In the genomic region with DNA sequence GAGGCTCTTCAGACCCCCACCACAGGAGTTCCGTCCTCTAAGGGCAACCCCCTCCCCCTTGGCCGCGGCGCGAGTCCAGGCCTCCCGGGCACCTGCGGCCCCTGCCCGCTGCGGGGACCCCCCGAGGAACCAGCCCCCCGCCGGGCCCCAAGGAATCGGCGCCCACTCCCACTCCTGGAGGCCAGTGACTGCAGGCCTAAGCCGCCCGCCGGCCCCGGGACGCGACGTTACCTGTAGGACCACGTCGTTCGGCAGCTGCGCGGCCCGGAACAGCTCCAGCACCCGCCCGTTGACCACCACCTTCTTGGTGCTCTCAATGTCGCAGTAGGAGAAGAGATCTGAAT, we compare ENCODE assay signal across 8 cellular contexts. TPM values are rescaled to one million over a fixed set of nuclear protein-coding genes. Genes with fewer than 3 reads are reported as not detected.
DNase-seq lines count a peak whose midpoint lies in the region; ATAC-seq, FAIRE-seq and TF ChIP-seq lines count a peak whose summit lies in the region.

No MANE protein-coding gene starts in this region.

- H3K4me1 ChIP-seq in A673 (ENCODE audit: insufficient read depth, low read length, poor library complexity, severe bottlenecking) = peaks cover 13% of the 10 kb centered on the region
- H3K4me1 ChIP-seq in GM23248 (ENCODE audit: insufficient read depth) = peaks cover 24% of the 10 kb centered on the region
- H3K4me1 ChIP-seq in right atrium auricular region = peaks cover 0 to 46% of the 10 kb centered on the region in 2 donors

- in situ Hi-C loops in GM23248 (cut with MboI) = loop anchor here (10.0 kb wide), 1 partner anchor 172 kb away; no protein-coding TSS in a partner anchor

- no peaks in the 10 kb centered on the region for H3F3A ChIP-seq in GM23248 (ENCODE audit: insufficient read depth)

- H3K9me2 ChIP-seq in GM23248 (ENCODE audit: insufficient read depth) = no peaks in the 10 kb centered on the region

- no peaks in the 10 kb centered on the region for H3K9me3 Mint-ChIP-seq in activated CD4-positive, alpha-beta memory T cell treated with anti-CD3 and anti-CD28 coated beads, Interleukin-2, amount 10 ng/mL, durations not matched to agents 7 days and 5 days

- BruUV-seq in A673 (replicated peaks; lab: Mats Ljungman, UMichigan) = no TSS peak

- CTCF ChIA-PET in A673 (lab: Charles Lee) = no interaction called here
- CTCF ChIA-PET in activated CD4-positive, alpha-beta memory T cell treated with anti-CD3 and anti-CD28 coated beads, Interleukin-2, amount 10 ng/mL, durations not matched to agents 7 days and 5 days (lab: Charles Lee) = interaction anchor here (0.8 to 1.7 kb wide), 3 partner anchors 10 to 169 kb away, joined by 3 to 6 read pairs (median 4); no protein-coding TSS in a partner anchor

- ATAC-seq in GM21576 (IDR thresholded peaks at IDR 0.05; ENCODE audit: unreplicated experiment) = no peak

- H3K9me3 ChIP-seq in A673 (ENCODE audit: low read depth, low read length, poor library complexity, severe bottlenecking) (no peaks in the 10 kb centered on the region), GM23248 (ENCODE audit: low read depth) (no peaks in the 10 kb centered on the region), right atrium auricular region (no peaks in the 10 kb centered on the region)

- TF ChIP-seq POLR2A in H54 (IDR thresholded peaks at IDR 0.05; ENCODE audit: low read depth, low read length) = no peak

- peaks cover 7% of the 10 kb centered on the region for H3K4me1 Mint-ChIP-seq in activated CD4-positive, alpha-beta memory T cell treated with anti-CD3 and anti-CD28 coated beads, Interleukin-2, amount 10 ng/mL, durations not matched to agents 7 days and 5 days

- H3K27ac ChIP-seq in A673 (ENCODE audit: low read depth, low read length, poor library complexity, severe bottlenecking) (peak overlapping the region; percentile 91), GM23248 (peak overlapping the region; percentile 63), right atrium auricular region (peak overlapping the region; percentile 87 to 94), skin epidermis (peak overlapping the region; percentile 85 to 98 (median 97))

- FAIRE-seq in H54 (lab: Jason Lieb, UNC) = no peak

- H3K36me3 ChIP-seq in A673 (ENCODE audit: insufficient read depth, low read length, poor library complexity, severe bottlenecking) (no peaks in the 10 kb centered on the region), GM23248 (ENCODE audit: low read depth) (no peaks in the 10 kb centered on the region), right atrium auricular region (no peaks in the 10 kb centered on the region)

- TF ChIP-seq CTCF in A673 (conservative IDR thresholded peaks at IDR 0.05; ENCODE audit: low read depth, low read length) (no peak), right atrium auricular region (IDR thresholded peaks at IDR 0.05) (no peak)

- H3K79me2 ChIP-seq in GM23248 (ENCODE audit: insufficient read depth) = peaks cover 53% of the 10 kb centered on the region

- H3K4me2 ChIP-seq in GM23248 (ENCODE audit: unreplicated experiment) = peak overlapping the region; percentile 80

- no peaks in the 10 kb centered on the region for H3K27me3 ChIP-seq in A673 (replicated peaks; ENCODE audit: insufficient read depth, low read depth, low read length, poor library complexity)
- no peaks in the 10 kb centered on the region for H3K27me3 ChIP-seq in GM23248 (replicated peaks; ENCODE audit: insufficient read depth)
- H3K27me3 ChIP-seq in right atrium auricular region = no peaks in the 10 kb centered on the region

- WGBS in GM23248 (ENCODE audit: low coverage in 1 of 2, low lambda C conversion rate in 2 of 2, missing lambda C conversion rate in 2 of 2), 2 experiments = 0 to 4% methylated on average over 26 to 28 of the region's 30 CpGs

- DNase-seq in A673 (ENCODE audit: low spot score) (no peak), GM23248 (no peak), right atrium auricular region (ENCODE audit: low spot score) (no peak), H54 (ENCODE audit: insufficient read length, low spot score) (no peak)
- DNase-seq in activated CD4-positive, alpha-beta memory T cell treated with anti-CD3 and anti-CD28 coated beads, Interleukin-2, amount 10 ng/mL, durations not matched to agents 7 days and 5 days = no peak
- DNase-seq in stimulated activated CD4-positive, alpha-beta T cell treated with anti-CD3 and anti-CD28 coated beads, Interleukin-4, amount 100 ng/mL, for 4 hours = no peak

- intact Hi-C loops in A673 (cut with micrococcal nuclease; ENCODE audit: unreplicated experiment) = loop anchor here (10.0 kb wide), 1 partner anchor 378 kb away; no protein-coding TSS in a partner anchor

- no peaks in the 10 kb centered on the region for H3K27me3 Mint-ChIP-seq in activated CD4-positive, alpha-beta memory T cell treated with anti-CD3 and anti-CD28 coated beads, Interleukin-2, amount 10 ng/mL, durations not matched to agents 7 days and 5 days

- peak overlapping the region; percentile 72 for H3K4me3 ChIP-seq in A673 (ENCODE audit: low read depth, low read length, poor library complexity, severe bottlenecking)
- H3K4me3 ChIP-seq in GM23248 = peak overlapping the region; percentile 81
- peak overlapping the region; percentile 71 to 87 for H3K4me3 ChIP-seq in right atrium auricular region
- peak overlapping the region; percentile 65 to 94 (median 85) for H3K4me3 ChIP-seq in skin epidermis

- peak overlapping the region; percentile 82 for H3K4me3 Mint-ChIP-seq in activated CD4-positive, alpha-beta memory T cell treated with anti-CD3 and anti-CD28 coated beads, Interleukin-2, amount 10 ng/mL, durations not matched to agents 7 days and 5 days

- H4K20me1 ChIP-seq in GM23248 (ENCODE audit: insufficient read depth) = 0 out of 2 replicates have a peak, but pooled peaks cover 4% of the 10 kb centered on the region

- H3K9ac ChIP-seq in GM23248 = peak overlapping the region; percentile 89

- H2AFZ ChIP-seq in GM23248 = peak overlapping the region; percentile 97

- POLR2A ChIA-PET in A673 (lab: Charles Lee; ENCODE audit: low non-redundant PET) = interaction anchor here (0.6 kb wide), 1 partner anchor 171 kb away, joined by 4 read pairs; no protein-coding TSS in a partner anchor
- POLR2A ChIA-PET in activated CD4-positive, alpha-beta memory T cell treated with anti-CD3 and anti-CD28 coated beads, Interleukin-2, amount 10 ng/mL, durations not matched to agents 7 days and 5 days (lab: Charles Lee) = interaction anchor here (0.8 to 3.6 kb wide), 20 partner anchors 11 to 544 kb away, joined by 3 to 24 read pairs (median 4); a partner anchor contains a TSS

- peak overlapping the region; percentile 69 for H3K27ac Mint-ChIP-seq in activated CD4-positive, alpha-beta memory T cell treated with anti-CD3 and anti-CD28 coated beads, Interleukin-2, amount 10 ng/mL, durations not matched to agents 7 days and 5 days

- H3K36me3 Mint-ChIP-seq in activated CD4-positive, alpha-beta memory T cell treated with anti-CD3 and anti-CD28 coated beads, Interleukin-2, amount 10 ng/mL, durations not matched to agents 7 days and 5 days (ENCODE audit: low read depth) = no peaks in the 10 kb centered on the region

RNA-seq across cellular contexts. Expression of a gene that starts 0.8 kb away (rescaled TPM):
- total RNA-seq in A673 (2021) = 63.4 and 64.9 TPM in 2 replicates
- total RNA-seq in GM23248 (2014; rRNA removed; shearing (Covaris generic)) = 21.1 and 24.4 TPM in 2 replicates
- 12.4 and 13.1 TPM in 2 replicates for polyA plus RNA-seq in GM23248 (2016; fragmentation: Nextera tagmentation; extraction: Ambion mirVana)
- 10 to 100 TPM; 41.9 to 45.6 TPM for total RNA-seq in activated CD4-positive, alpha-beta memory T cell treated with anti-CD3 and anti-CD28 coated beads, Interleukin-2, amount 10 ng/mL, durations not matched to agents 7 days and 5 days
- 10 to 100 TPM; 29.7 to 35.2 TPM for total RNA-seq in right atrium auricular region

RNA-seq across cellular contexts. Expression of a gene that starts 41.3 kb away (rescaled TPM):
- total RNA-seq in A673 (2021) = 65.9 and 98.5 TPM in 2 replicates
- 12.9 and 17.1 TPM in 2 replicates for total RNA-seq in GM23248 (2014; rRNA removed; shearing (Covaris generic))
- 37.1 and 38.7 TPM in 2 replicates for polyA plus RNA-seq in GM23248 (2016; fragmentation: Nextera tagmentation; extraction: Ambion mirVana)
- total RNA-seq in activated CD4-positive, alpha-beta memory T cell treated with anti-CD3 and anti-CD28 coated beads, Interleukin-2, amount 10 ng/mL, durations not matched to agents 7 days and 5 days = 100 to 1,000 TPM; 174 to 176 TPM
- 10 to 100 TPM in 1 of 2 donors, 1 to 10 TPM in 1; 8.0 to 10.2 TPM for total RNA-seq in right atrium auricular region
